ENCODE assay signal across 12 cellular contexts in genomic region chr9:137163101-137163661, GRCh38. TPM values are rescaled to one million over a fixed set of nuclear protein-coding genes. Genes with fewer than 3 reads are reported as not detected.
A peak's percentile ranks its signal among the peaks of the same experiment; 100 is the strongest.
DNase-seq lines count a peak whose midpoint lies in the region; ATAC-seq and TF ChIP-seq lines count a peak whose summit lies in the region.
"Had no signal": no experiment of that assay in that cellular context is flagged by ENCODE, and none has a peak within 500 bp of the region (broad histone marks: within the 10 kb centered on the region; RNA-seq: fewer than 3 reads in every experiment).

No MANE protein-coding gene starts in this region.

- H2AFZ ChIP-seq in fibroblast of lung (ENCODE audit: low read length), result peak overlapping the region; percentile 30
- H2AFZ ChIP-seq in neural cell (ENCODE audit: low read depth, low read length), result no peak overlapping the region

- no peaks in the 10 kb centered on the region for H4K20me1 ChIP-seq in fibroblast of lung (ENCODE audit: control insufficient read depth, extremely low read depth, insufficient read depth, low read length)
- no peaks in the 10 kb centered on the region for H4K20me1 ChIP-seq in neural cell (ENCODE audit: insufficient read depth)

- H3K9ac ChIP-seq in fibroblast of lung (ENCODE audit: insufficient read depth, low read length), result no peak overlapping the region
- H3K9ac ChIP-seq in neural cell (ENCODE audit: low read length), result no peak overlapping the region

- no peak for ATAC-seq in GM18517 (IDR thresholded peaks at IDR 0.05; ENCODE audit: unreplicated experiment)

- H3K79me2 ChIP-seq in fibroblast of lung (ENCODE audit: control insufficient read depth, insufficient read depth, low read length) (no peaks in the 10 kb centered on the region), neural cell (replicated peaks; ENCODE audit: insufficient read depth, low read length) (no peaks in the 10 kb centered on the region)

- H3K9me2 ChIP-seq in neural cell (ENCODE audit: insufficient read depth, low read length), result no peaks in the 10 kb centered on the region

- TF ChIP-seq POLR2A in Peyer's patch (IDR thresholded peaks at IDR 0.05) (no peak), thyroid gland (IDR thresholded peaks at IDR 0.05) (no peak)

- POLR2A ChIA-PET in BJ (lab: Charles Lee), result no interaction called here

- peaks cover 31% of the 10 kb centered on the region for H3K27me3 ChIP-seq in BJ (ENCODE audit: control insufficient read depth, insufficient read depth, low read length)
- H3K27me3 ChIP-seq in Peyer's patch, result peaks cover 0 to 83% of the 10 kb centered on the region in 2 donors
- peaks cover 45% of the 10 kb centered on the region for H3K27me3 ChIP-seq in fibroblast of lung (ENCODE audit: control insufficient read depth, insufficient read depth, low read length)
- H3K27me3 ChIP-seq in neural cell (ENCODE audit: insufficient read depth, low read depth, low read length), result peaks cover 84% of the 10 kb centered on the region
- peaks cover 53% of the 10 kb centered on the region for H3K27me3 ChIP-seq in thyroid gland

- no peak for TF ChIP-seq EP300 in neural cell (conservative IDR thresholded peaks at IDR 0.05; ENCODE audit: poor library complexity, severe bottlenecking)

- DNase-seq in BJ (ENCODE audit: low read depth), result no peak
- DNase-seq in Peyer's patch, result peak in 1 of 3 donors; percentile 61
- DNase-seq in fibroblast of lung (ENCODE audit: low read depth in 2 of 2), result no peak
- DNase-seq in thyroid gland, result no peak
- DNase-seq in retina, result no peak
- no peak for DNase-seq in activated T-cell treated with anti-CD3 and anti-CD28 coated beads, Interleukin-2, amount 50 U/mL, for 1 hour
- DNase-seq: activated naive CD8-positive, alpha-beta T cell treated with anti-CD3 and anti-CD28 coated beads, Interleukin-2, amount 10 ng/mL, durations not matched to agents 7 days and 5 days; DND-41 had no signal

- H3K4me2 ChIP-seq in fibroblast of lung (ENCODE audit: extremely low read depth, insufficient read depth, low read length), result peak overlapping the region; percentile 59
- no peak overlapping the region for H3K4me2 ChIP-seq in neural cell (ENCODE audit: low read length)

- CTCF ChIA-PET in BJ (lab: Yijun Ruan, JAX), result interaction anchor here (1.0 to 1.2 kb wide), 3 partner anchors 13 to 92 kb away, joined by 3 to 5 read pairs (median 4); partner anchors contain the start of gene SAPCD2

- no peak for TF ChIP-seq RAD21 in neural cell (conservative IDR thresholded peaks at IDR 0.05)

- peak overlapping the region in 1 of 4 donors; percentile 25 for H3K27ac ChIP-seq in Peyer's patch
- H3K27ac ChIP-seq in fibroblast of lung (ENCODE audit: insufficient read depth, low read length), result no peak overlapping the region
- no peak overlapping the region for H3K27ac ChIP-seq in neural cell (ENCODE audit: low read length)
- H3K27ac ChIP-seq in thyroid gland, result no peak overlapping the region
- H3K27ac ChIP-seq: VCaP had no signal

- H3F3A ChIP-seq in neural cell (ENCODE audit: insufficient read depth, low read length, poor library complexity, severe bottlenecking), result no peaks in the 10 kb centered on the region

- no peaks in the 10 kb centered on the region for H3K36me3 ChIP-seq in BJ (ENCODE audit: control insufficient read depth, insufficient read depth, low read length)
- no peaks in the 10 kb centered on the region for H3K36me3 ChIP-seq in Peyer's patch
- no peaks in the 10 kb centered on the region for H3K36me3 ChIP-seq in fibroblast of lung (ENCODE audit: control insufficient read depth, insufficient read depth, low read length)
- H3K36me3 ChIP-seq in neural cell (ENCODE audit: insufficient read depth, low read length), result no peaks in the 10 kb centered on the region
- H3K36me3 ChIP-seq in thyroid gland, result no peaks in the 10 kb centered on the region

- intact Hi-C loops in thyroid gland (cut with DNase I), result no loop called here

- H3K9me3 ChIP-seq in Peyer's patch (no peaks in the 10 kb centered on the region), fibroblast of lung (ENCODE audit: control insufficient read depth, insufficient read depth, low read depth, low read length) (no peaks in the 10 kb centered on the region), neural cell (ENCODE audit: low read length) (no peaks in the 10 kb centered on the region), thyroid gland (no peaks in the 10 kb centered on the region)

- H3K4me1 ChIP-seq in Peyer's patch (peaks cover 4 to 37% (median 13%) of the 10 kb centered on the region in 4 donors), fibroblast of lung (ENCODE audit: control insufficient read depth, extremely low read depth, insufficient read depth, low read length) (no peaks in the 10 kb centered on the region), thyroid gland (peaks cover 13 to 29% of the 10 kb centered on the region in 2 donors)

- H3K4me3 ChIP-seq in BJ (ENCODE audit: low read depth, low read length) (peak overlapping the region; percentile 40), Peyer's patch (peak overlapping the region in 3 of 4 donors; percentile 15 to 28 (median 18)), fibroblast of lung (replicated peaks in 1 of 4; ENCODE audit: control extremely low read depth in 1 of 4, insufficient read depth in 1 of 4, low read depth in 3 of 4, low read length in 4 of 4) (peak overlapping the region in 2 of 4 experiments; percentile 7 to 17), neural cell (ENCODE audit: low read length) (peak overlapping the region; percentile 44), thyroid gland (replicated peaks in 1 of 3) (no peak overlapping the region)

- no peak for TF ChIP-seq CTCF in BJ (IDR thresholded peaks at IDR 0.05; ENCODE audit: insufficient read depth, low read depth, low read length)
- no peak for TF ChIP-seq CTCF in Peyer's patch (IDR thresholded peaks at IDR 0.05)
- no peak for TF ChIP-seq CTCF in fibroblast of lung (conservative IDR thresholded peaks at IDR 0.05 in 1 of 2, IDR thresholded peaks at IDR 0.05 in 1 of 2; ENCODE audit: low read depth in 1 of 2, low read length in 2 of 2)
- TF ChIP-seq CTCF in neural cell (IDR thresholded peaks at IDR 0.05; ENCODE audit: poor library complexity, severe bottlenecking), result no peak
- no peak for TF ChIP-seq CTCF in thyroid gland (IDR thresholded peaks at IDR 0.05)

- WGBS in thyroid gland, 2 donors, result 13 to 29% methylated on average over 6 to 10 of the region's 43 CpGs

RNA-seq across cellular contexts. Expression of gene LRRC26, which starts 6.7 kb away (rescaled TPM):
- polyA plus RNA-seq in BJ (2011; rRNA removed), result not detected in 2 replicates
- polyA minus RNA-seq in BJ (2011; rRNA and poly(A)+ RNA removed), result not detected in 2 replicates
- 10 to 100 TPM; 14.5 to 45.7 (median 34.1) TPM for total RNA-seq in Peyer's patch
- total RNA-seq in fibroblast of lung, result not detected in 2 replicates
- polyA plus RNA-seq in fibroblast of lung, result not detected in 2 replicates
- polyA plus RNA-seq in fibroblast of lung (2012), result not detected in 2 replicates
- polyA minus RNA-seq in fibroblast of lung (ENCODE audit: low replicate concordance), result not detected in 2 replicates
- 2.2 and 3.2 TPM in 2 replicates for polyA plus RNA-seq in neural cell
- 3.7 and 3.9 TPM in 2 replicates for polyA minus RNA-seq in neural cell
- not detected for total RNA-seq in thyroid gland
- total RNA-seq: activated naive CD8-positive, alpha-beta T cell treated with anti-CD3 and anti-CD28 coated beads, Interleukin-2, amount 10 ng/mL, durations not matched to agents 7 days and 5 days had no signal

RNA-seq across cellular contexts. Expression of gene TMEM210, which starts 8.7 kb away (rescaled TPM):
- polyA plus RNA-seq in BJ (2011; rRNA removed) (not detected in 2 replicates), fibroblast of lung (not detected in 2 replicates), neural cell (not detected in 2 replicates)
- not detected in 2 replicates for polyA minus RNA-seq in BJ (2011; rRNA and poly(A)+ RNA removed)
- total RNA-seq in Peyer's patch (not detected), fibroblast of lung (not detected in 2 replicates), thyroid gland (not detected)
- not detected in 2 replicates for polyA plus RNA-seq in fibroblast of lung (2012)
- polyA minus RNA-seq in fibroblast of lung (ENCODE audit: low replicate concordance) (not detected in 2 replicates), neural cell (not detected in 2 replicates)
- total RNA-seq: activated naive CD8-positive, alpha-beta T cell treated with anti-CD3 and anti-CD28 coated beads, Interleukin-2, amount 10 ng/mL, durations not matched to agents 7 days and 5 days; liver had no signal
- polyA plus RNA-seq: liver had no signal

RNA-seq across cellular contexts. Expression of gene GRIN1, which starts 24.2 kb away (rescaled TPM):
- 0.04 and 0.10 TPM in 2 replicates for polyA plus RNA-seq in BJ (2011; rRNA removed)
- 0.10 and 0.66 TPM in 2 replicates for polyA minus RNA-seq in BJ (2011; rRNA and poly(A)+ RNA removed)
- total RNA-seq in Peyer's patch, result not detected
- under 0.01 TPM in 1 of 2 replicates, not detected in the other for total RNA-seq in fibroblast of lung
- polyA plus RNA-seq in fibroblast of lung, result 0.06 and 0.08 TPM in 2 replicates
- polyA plus RNA-seq in fibroblast of lung (2012), result 0.06 and 0.17 TPM in 2 replicates
- polyA minus RNA-seq in fibroblast of lung (ENCODE audit: low replicate concordance), result 1.6 TPM in 1 of 2 replicates, not detected in the other
- 0.58 and 0.68 TPM in 2 replicates for polyA plus RNA-seq in neural cell
- 1.9 and 2.8 TPM in 2 replicates for polyA minus RNA-seq in neural cell
- total RNA-seq in thyroid gland, result not detected
- total RNA-seq: activated naive CD8-positive, alpha-beta T cell treated with anti-CD3 and anti-CD28 coated beads, Interleukin-2, amount 10 ng/mL, durations not matched to agents 7 days and 5 days; liver had no signal

RNA-seq across cellular contexts. Expression of gene ANAPC2, which starts 25.2 kb away (rescaled TPM):
- 14.6 and 25.5 TPM in 2 replicates for polyA plus RNA-seq in BJ (2011; rRNA removed)
- polyA minus RNA-seq in BJ (2011; rRNA and poly(A)+ RNA removed), result 16.0 and 18.5 TPM in 2 replicates
- 100 to 1,000 TPM in 2 of 4 donors, 10 to 100 TPM in 2; 37.7 to 118 (median 78.7) TPM for total RNA-seq in Peyer's patch
- 15.9 and 18.0 TPM in 2 replicates for total RNA-seq in fibroblast of lung
- polyA plus RNA-seq in fibroblast of lung, result 9.1 and 12.3 TPM in 2 replicates
- 15.1 and 23.3 TPM in 2 replicates for polyA plus RNA-seq in fibroblast of lung (2012)
- polyA minus RNA-seq in fibroblast of lung (ENCODE audit: low replicate concordance), result 22.1 and 29.7 TPM in 2 replicates
- 38.1 and 47.2 TPM in 2 replicates for polyA plus RNA-seq in neural cell
- 30.6 and 42.4 TPM in 2 replicates for polyA minus RNA-seq in neural cell
- 10 to 100 TPM; 25.6 to 34.1 (median 31.8) TPM for total RNA-seq in thyroid gland

RNA-seq across cellular contexts. Expression of gene SSNA1, which starts 25.3 kb away (rescaled TPM):
- polyA plus RNA-seq in BJ (2011; rRNA removed) (53.8 and 81.4 TPM in 2 replicates), fibroblast of lung (37.7 and 51.2 TPM in 2 replicates), neural cell (170 and 195 TPM in 2 replicates)
- polyA minus RNA-seq in BJ (2011; rRNA and poly(A)+ RNA removed), result 17.3 and 17.5 TPM in 2 replicates
- total RNA-seq in Peyer's patch (10 to 100 TPM; 58.6 to 82.0 (median 71.6) TPM), fibroblast of lung (56.3 and 58.3 TPM in 2 replicates), thyroid gland (10 to 100 TPM; 42.0 to 97.5 (median 62.8) TPM)
- polyA plus RNA-seq in fibroblast of lung (2012), result 62.2 and 95.4 TPM in 2 replicates
- polyA minus RNA-seq in fibroblast of lung (ENCODE audit: low replicate concordance) (21.3 and 25.8 TPM in 2 replicates), neural cell (51.7 and 63.3 TPM in 2 replicates)

Comparison
In these comparisons a context has a peak if more than half of its experiments do, and no peak if none do; other contexts are left out.
1. H3K4me3 ChIP-seq: peak in BJ (single experiment), Peyer's patch (3 of 4) and neural cell (single experiment); none in thyroid gland (0 of 3).
2. RNA of gene LRRC26, which starts 6.7 kb away (total RNA-seq): 14.5 to 45.7 TPM in Peyer's patch; not detected in fibroblast of lung and not detected in thyroid gland; every median in the first group is over 10 times any median in the second.